In genomic region chr10:63713191-63714144, GRCh38 we compare ENCODE assay signal across 8 cellular contexts.
DNase-seq lines count a peak whose midpoint lies in the region; ATAC-seq and FAIRE-seq lines count a peak whose summit lies in the region.

No MANE protein-coding gene starts in this region.

- H3K4me3 ChIP-seq in rectal smooth muscle tissue (ENCODE audit: low read length) = no peak overlapping the region

- no peaks in the 10 kb centered on the region for H3K36me3 ChIP-seq in rectal smooth muscle tissue (ENCODE audit: control insufficient read depth, insufficient read depth, low read length)

- DNase-seq in HCEC 1CT = peak; percentile 73
- DNase-seq in SK-N-DZ (ENCODE audit: low spot score) = peak; percentile 74
- peak; percentile 89 for DNase-seq in Right ventricle myocardium superior
- no peak for DNase-seq in GM19239 (ENCODE audit: insufficient read length, low spot score)

- FAIRE-seq in GM19239 (lab: Jason Lieb, UNC) = no peak

- H3K27ac ChIP-seq in rectal smooth muscle tissue (ENCODE audit: low read depth, low read length) = peak overlapping the region; percentile 81

- ATAC-seq in Right ventricle myocardium superior (ENCODE audit: poor library complexity) (peak; percentile 53), GM21423 (IDR thresholded peaks at IDR 0.05; ENCODE audit: unreplicated experiment) (no peak), HG02938 (IDR thresholded peaks at IDR 0.05; ENCODE audit: unreplicated experiment) (no peak), GM21619 (IDR thresholded peaks at IDR 0.05; ENCODE audit: unreplicated experiment) (no peak)

- H3K27me3 ChIP-seq in rectal smooth muscle tissue (ENCODE audit: control insufficient read depth, insufficient read depth, low read length) = no peaks in the 10 kb centered on the region

- intact Hi-C loops in Right ventricle myocardium superior (cut with DNase I) = loop anchor here (5.0 to 10.0 kb wide), 2 partner anchors 81 to 189 kb away; partner anchors contain the start of gene REEP3

- H3K4me1 ChIP-seq in rectal smooth muscle tissue (ENCODE audit: control insufficient read depth, insufficient read depth, low read length) = peaks cover 30% of the 10 kb centered on the region

- no peak overlapping the region for H3K9ac ChIP-seq in rectal smooth muscle tissue (ENCODE audit: low read length)
